In genomic region chr17:38728290-38728831, GRCh38 we compare ENCODE assay signal across 8 cellular contexts. TPM values are rescaled to one million over a fixed set of nuclear protein-coding genes. Genes with fewer than 3 reads are reported as not detected.
A peak's percentile ranks its signal among the peaks of the same experiment; 100 is the strongest.
DNase-seq lines count a peak whose midpoint lies in the region; ATAC-seq and TF ChIP-seq lines count a peak whose summit lies in the region.

No MANE protein-coding gene starts in this region.

- no peak for TF ChIP-seq CTCF in BE2C (IDR thresholded peaks at IDR 0.05; ENCODE audit: low read depth, low read length)

- H3K9me3 ChIP-seq in BE2C, result no peaks in the 10 kb centered on the region

- DNase-seq in KBM-7, result peak; percentile 60
- peak; percentile 75 for DNase-seq in activated CD4-positive, alpha-beta T cell treated with anti-CD3 and anti-CD28 coated beads for 36 hours
- DNase-seq in effector CD4-positive, alpha-beta T cell, result peak; percentile 54
- peak in 1 of 2 donors; percentile 82 for DNase-seq in stimulated activated effector memory CD8-positive, alpha-beta T cell treated with anti-CD3 and anti-CD28 coated beads, Interleukin-12 subunit alpha, Interleukin-12 subunit beta, amount 100 ng/mL, for 72 hours (ENCODE audit: low spot score in 2 of 2)
- no peak for DNase-seq in mucosa of gallbladder (ENCODE audit: low spot score)
- DNase-seq in DMS114 treated with DMSO at 0.1 percent for 48 hours (lab: John Stamatoyannopoulos, UW; ENCODE audit: unreplicated experiment), result no peak
- DNase-seq in BE2C, result no peak

- H3K9me3 Mint-ChIP-seq in activated CD4-positive, alpha-beta T cell treated with anti-CD3 and anti-CD28 coated beads for 36 hours (ENCODE audit: low read depth), result no peaks in the 10 kb centered on the region
- H3K9me3 Mint-ChIP-seq in stimulated activated effector memory CD8-positive, alpha-beta T cell treated with anti-CD3 and anti-CD28 coated beads, Interleukin-12 subunit alpha, Interleukin-12 subunit beta, amount 100 ng/mL, for 72 hours, result no peaks in the 10 kb centered on the region

- POLR2A ChIA-PET in activated CD4-positive, alpha-beta T cell treated with anti-CD3 and anti-CD28 coated beads for 36 hours (lab: Charles Lee), result interaction anchor here (1.1 to 1.8 kb wide), 4 partner anchors 19 to 24 kb away, joined by 3 to 7 read pairs (median 4); partner anchors contain the start of genes MLLT6 and PSMB3

- H3K27me3 Mint-ChIP-seq in activated CD4-positive, alpha-beta T cell treated with anti-CD3 and anti-CD28 coated beads for 36 hours, result no peaks in the 10 kb centered on the region

- H3K27me3 ChIP-seq in BE2C, result no peaks in the 10 kb centered on the region

- no peak overlapping the region for H3K4me3 ChIP-seq in BE2C (ENCODE audit: low read depth, low read length)

- peaks cover 73% of the 10 kb centered on the region for H3K4me1 Mint-ChIP-seq in activated CD4-positive, alpha-beta T cell treated with anti-CD3 and anti-CD28 coated beads for 36 hours
- peaks cover 90% of the 10 kb centered on the region for H3K4me1 Mint-ChIP-seq in stimulated activated effector memory CD8-positive, alpha-beta T cell treated with anti-CD3 and anti-CD28 coated beads, Interleukin-12 subunit alpha, Interleukin-12 subunit beta, amount 100 ng/mL, for 72 hours

- CTCF ChIA-PET in activated CD4-positive, alpha-beta T cell treated with anti-CD3 and anti-CD28 coated beads for 36 hours (lab: Charles Lee), result interaction anchor here (0.7 to 2.1 kb wide), 16 partner anchors 9 to 425 kb away, joined by 3 to 16 read pairs (median 4); no protein-coding TSS in a partner anchor

- intact Hi-C loops in activated CD4-positive, alpha-beta T cell treated with anti-CD3 and anti-CD28 coated beads for 36 hours (cut with DNase I, micrococcal nuclease), result loop anchor here (1.0 to 5.0 kb wide), 2 partner anchors 27 to 1424 kb away; no protein-coding TSS in a partner anchor

- ATAC-seq in activated CD4-positive, alpha-beta T cell treated with anti-CD3 and anti-CD28 coated beads for 36 hours, result peak; percentile 34
- peak; percentile 12 for ATAC-seq in stimulated activated effector memory CD8-positive, alpha-beta T cell treated with anti-CD3 and anti-CD28 coated beads, Interleukin-12 subunit alpha, Interleukin-12 subunit beta, amount 100 ng/mL, for 72 hours
- no peak for ATAC-seq in GM21723 (IDR thresholded peaks at IDR 0.05; ENCODE audit: unreplicated experiment)

- H3K4me1 ChIP-seq in BE2C, result peaks cover 25% of the 10 kb centered on the region

- peaks cover 35% of the 10 kb centered on the region for H3K36me3 Mint-ChIP-seq in activated CD4-positive, alpha-beta T cell treated with anti-CD3 and anti-CD28 coated beads for 36 hours (ENCODE audit: low read depth)
- peaks cover 79% of the 10 kb centered on the region for H3K36me3 Mint-ChIP-seq in stimulated activated effector memory CD8-positive, alpha-beta T cell treated with anti-CD3 and anti-CD28 coated beads, Interleukin-12 subunit alpha, Interleukin-12 subunit beta, amount 100 ng/mL, for 72 hours

- peak overlapping the region; percentile 69 for H3K4me3 Mint-ChIP-seq in activated CD4-positive, alpha-beta T cell treated with anti-CD3 and anti-CD28 coated beads for 36 hours
- peak overlapping the region; percentile 78 for H3K4me3 Mint-ChIP-seq in stimulated activated effector memory CD8-positive, alpha-beta T cell treated with anti-CD3 and anti-CD28 coated beads, Interleukin-12 subunit alpha, Interleukin-12 subunit beta, amount 100 ng/mL, for 72 hours

- peaks cover 17% of the 10 kb centered on the region for H3K36me3 ChIP-seq in BE2C

- peak overlapping the region; percentile 100 for H3K27ac Mint-ChIP-seq in activated CD4-positive, alpha-beta T cell treated with anti-CD3 and anti-CD28 coated beads for 36 hours
- peak overlapping the region; percentile 97 for H3K27ac Mint-ChIP-seq in stimulated activated effector memory CD8-positive, alpha-beta T cell treated with anti-CD3 and anti-CD28 coated beads, Interleukin-12 subunit alpha, Interleukin-12 subunit beta, amount 100 ng/mL, for 72 hours

- in situ Hi-C loops in KBM-7 (cut with MboI; ENCODE audit: low pct_unique_long_range_greater_than_20kb, low sequenced_read_pairs), result no loop called here

RNA-seq across cellular contexts. Expression of gene CISD3, which starts 1.8 kb away (rescaled TPM):
- total RNA-seq in activated CD4-positive, alpha-beta T cell treated with anti-CD3 and anti-CD28 coated beads for 36 hours, result 10 to 100 TPM; 49.4 to 58.6 TPM
- 51.5 TPM for total RNA-seq in mucosa of gallbladder
- 56.3 TPM for polyA plus RNA-seq in BE2C (2012; ENCODE audit: insufficient read depth, insufficient read length, low read depth)

RNA-seq across cellular contexts. Expression of gene PCGF2, which starts 19.8 kb away (rescaled TPM):
- total RNA-seq in activated CD4-positive, alpha-beta T cell treated with anti-CD3 and anti-CD28 coated beads for 36 hours, result 1 to 10 TPM; 1.6 to 1.7 TPM
- total RNA-seq in mucosa of gallbladder, result 52.3 TPM
- polyA plus RNA-seq in BE2C (2012; ENCODE audit: insufficient read depth, insufficient read length, low read depth), result 232 TPM

RNA-seq across cellular contexts. Expression of gene MLLT6, which starts 23.3 kb away (rescaled TPM):
- total RNA-seq in activated CD4-positive, alpha-beta T cell treated with anti-CD3 and anti-CD28 coated beads for 36 hours, result 100 to 1,000 TPM; 168 to 174 TPM
- 175 TPM for total RNA-seq in mucosa of gallbladder
- polyA plus RNA-seq in BE2C (2012; ENCODE audit: insufficient read depth, insufficient read length, low read depth), result 139 TPM

RNA-seq across cellular contexts. Expression of gene PSMB3, which starts 24.2 kb away (rescaled TPM):
- 100 to 1,000 TPM; 337 to 396 TPM for total RNA-seq in activated CD4-positive, alpha-beta T cell treated with anti-CD3 and anti-CD28 coated beads for 36 hours
- total RNA-seq in mucosa of gallbladder, result 119 TPM
- polyA plus RNA-seq in BE2C (2012; ENCODE audit: insufficient read depth, insufficient read length, low read depth), result 471 TPM

RNA-seq across cellular contexts. Expression of gene EPOP, which starts 53.6 kb away (rescaled TPM):
- total RNA-seq in activated CD4-positive, alpha-beta T cell treated with anti-CD3 and anti-CD28 coated beads for 36 hours, result 10 to 100 TPM; 31.8 to 37.3 TPM
- total RNA-seq in mucosa of gallbladder, result 2.8 TPM
- 6.0 TPM for polyA plus RNA-seq in BE2C (2012; ENCODE audit: insufficient read depth, insufficient read length, low read depth)

Comparison
In these comparisons a context has a peak if more than half of its experiments do, and no peak if none do; other contexts are left out.
1. DNase-seq: peak in KBM-7 (single experiment), activated CD4-positive, alpha-beta T cell treated with anti-CD3 and anti-CD28 coated beads for 36 hours (single experiment) and effector CD4-positive, alpha-beta T cell (single experiment); none in mucosa of gallbladder (single experiment), DMS114 treated with DMSO at 0.1 percent for 48 hours (single experiment) and BE2C (single experiment).
2. RNA of gene PCGF2, which starts 19.8 kb away (total RNA-seq): 52.3 TPM in mucosa of gallbladder (single experiment); 1.6 to 1.7 TPM in activated CD4-positive, alpha-beta T cell treated with anti-CD3 and anti-CD28 coated beads for 36 hours; every median in the first group is over 10 times any median in the second.